21 cellular contexts compared by ENCODE assay signal in genomic region chr3:98644168-98644567, GRCh38. TPM values are rescaled to one million over a fixed set of nuclear protein-coding genes. Genes with fewer than 3 reads are reported as not detected.
A peak's percentile ranks its signal among the peaks of the same experiment; 100 is the strongest.
DNase-seq lines count a peak whose midpoint lies in the region; ATAC-seq, FAIRE-seq and TF ChIP-seq lines count a peak whose summit lies in the region.
"Had no signal": no experiment of that assay in that cellular context is flagged by ENCODE, and none has a peak within 500 bp of the region (broad histone marks: within the 10 kb centered on the region; RNA-seq: fewer than 3 reads in every experiment).

No MANE protein-coding gene starts in this region.

- no peak for DNase-seq in CD4-positive, CD25-positive, alpha-beta regulatory T cell
- DNase-seq in GM12892 (ENCODE audit: insufficient read length) (no peak), HTR-8/SVneo (ENCODE audit: insufficient read length, low spot score) (no peak), colonic mucosa (no peak), type B pancreatic cell (ENCODE audit: extremely low spot score, unreplicated experiment) (no peak), NCI-H69 (lab: John Stamatoyannopoulos, UW) (no peak)
- DNase-seq: 8988T; CD4-positive, alpha-beta T cell; DMS153; DMS79; GF-D8; GM23248; Karpas-422; KBM-7 had no signal

- H3K36me3 ChIP-seq in CD4-positive, CD25-positive, alpha-beta regulatory T cell (ENCODE audit: control insufficient read depth, insufficient read depth, low read length), result no peaks in the 10 kb centered on the region
- no peaks in the 10 kb centered on the region for H3K36me3 ChIP-seq in OCI-LY3 (replicated peaks; ENCODE audit: low read depth, low read length)
- no peaks in the 10 kb centered on the region for H3K36me3 ChIP-seq in colonic mucosa
- H3K36me3 ChIP-seq: BLaER1 treated with 17β-estradiol and CSF1 and Interleukin-3, amounts not matched to agents 10 nM and 100 nM; HAP-1 had no signal

- H3K4me1 Mint-ChIP-seq in CD4-positive, CD25-positive, alpha-beta regulatory T cell, result no peaks in the 10 kb centered on the region
- H3K4me1 Mint-ChIP-seq in type B pancreatic cell (ENCODE audit: unreplicated experiment), result no peaks in the 10 kb centered on the region
- H3K4me1 Mint-ChIP-seq: B cell, IgD-negative memory B cell had no signal

- no peaks in the 10 kb centered on the region for H4K20me1 ChIP-seq in OCI-LY3 (ENCODE audit: insufficient read depth, low read length)
- H4K20me1 ChIP-seq: BLaER1 treated with 17β-estradiol and CSF1 and Interleukin-3, amounts not matched to agents 10 nM and 100 nM had no signal

- H3K4me1 ChIP-seq in CD4-positive, CD25-positive, alpha-beta regulatory T cell (ENCODE audit: control insufficient read depth, insufficient read depth, low read length, poor library complexity, severe bottlenecking), result no peaks in the 10 kb centered on the region
- H3K4me1 ChIP-seq in OCI-LY3 (ENCODE audit: low read length), result peaks cover 34% of the 10 kb centered on the region
- no peaks in the 10 kb centered on the region for H3K4me1 ChIP-seq in colonic mucosa
- H3K4me1 ChIP-seq: HAP-1 had no signal

- peak overlapping the region in 2 of 3 donors; percentile 27 to 86 for H3K27ac Mint-ChIP-seq in CD4-positive, CD25-positive, alpha-beta regulatory T cell
- no peak overlapping the region for H3K27ac Mint-ChIP-seq in type B pancreatic cell
- H3K27ac Mint-ChIP-seq: B cell; CD4-positive, alpha-beta T cell; IgD-negative memory B cell had no signal

- peak overlapping the region; percentile 71; the same call in 1 of the 2 replicates for H3K4me2 ChIP-seq in OCI-LY3 (ENCODE audit: low read length)

- H3K27me3 ChIP-seq in CD4-positive, CD25-positive, alpha-beta regulatory T cell (ENCODE audit: control insufficient read depth, insufficient read depth, low read length), result peaks cover 2% of the 10 kb centered on the region
- H3K27me3 ChIP-seq in OCI-LY3 (ENCODE audit: low read depth, low read length) (no peaks in the 10 kb centered on the region), colonic mucosa (no peaks in the 10 kb centered on the region)
- H3K27me3 ChIP-seq: BLaER1 treated with 17β-estradiol and CSF1 and Interleukin-3, amounts not matched to agents 10 nM and 100 nM had no signal

- intact Hi-C loops in colonic mucosa (cut with DNase I), result no loop called here

- H3K79me2 ChIP-seq in OCI-LY3 (ENCODE audit: low read length), result no peaks in the 10 kb centered on the region

- peak overlapping the region; percentile 95; the same call in 1 of the 2 replicates for H2AFZ ChIP-seq in OCI-LY3 (ENCODE audit: low read depth, low read length)
- H2AFZ ChIP-seq: GM23248 had no signal

- no peak for TF ChIP-seq POLR2A in GM12892 (IDR thresholded peaks at IDR 0.05; ENCODE audit: low read depth, low read length)

- H3K9ac ChIP-seq in OCI-LY3 (ENCODE audit: low read length) (no peak overlapping the region), colonic mucosa (ENCODE audit: low read depth in 2 of 2, low read length in 2 of 2) (no peak overlapping the region)
- H3K9ac ChIP-seq: BLaER1 treated with 17β-estradiol and CSF1 and Interleukin-3, amounts not matched to agents 10 nM and 100 nM; GM23248 had no signal

- no peaks in the 10 kb centered on the region for H3K36me3 Mint-ChIP-seq in CD4-positive, CD25-positive, alpha-beta regulatory T cell
- no peaks in the 10 kb centered on the region for H3K36me3 Mint-ChIP-seq in type B pancreatic cell
- H3K36me3 Mint-ChIP-seq: IgD-negative memory B cell had no signal

- no peak overlapping the region for H3K4me3 Mint-ChIP-seq in CD4-positive, CD25-positive, alpha-beta regulatory T cell
- H3K4me3 Mint-ChIP-seq in type B pancreatic cell, result no peak overlapping the region
- H3K4me3 Mint-ChIP-seq: B cell; CD4-positive, alpha-beta T cell; IgD-negative memory B cell had no signal

- H3K9me3 Mint-ChIP-seq in CD4-positive, CD25-positive, alpha-beta regulatory T cell, result peaks cover 0 to 7% (median 2%) of the 10 kb centered on the region in 7 donors
- H3K9me3 Mint-ChIP-seq in type B pancreatic cell, result peaks cover 1% of the 10 kb centered on the region
- H3K9me3 Mint-ChIP-seq: CD4-positive, alpha-beta T cell had no signal

- TF ChIP-seq CTCF in OCI-LY3 (IDR thresholded peaks at IDR 0.05; ENCODE audit: low read depth, low read length), result no peak
- TF ChIP-seq CTCF in colonic mucosa (IDR thresholded peaks at IDR 0.05), result no peak
- no peak for TF ChIP-seq CTCF in type B pancreatic cell (conservative IDR thresholded peaks at IDR 0.05)

- FAIRE-seq in GM12892 (lab: Jason Lieb, UNC) (peak; percentile 84), HTR-8/SVneo (lab: Jason Lieb, UNC) (peak; percentile 26)
- FAIRE-seq: HepG2 had no signal

- H3K27ac ChIP-seq in CD4-positive, CD25-positive, alpha-beta regulatory T cell (ENCODE audit: insufficient read depth, low read length, poor library complexity, severe bottlenecking), result no peak overlapping the region
- H3K27ac ChIP-seq in OCI-LY3 (ENCODE audit: low read length), result no peak overlapping the region
- no peak overlapping the region for H3K27ac ChIP-seq in colonic mucosa
- H3K27ac ChIP-seq: GM23248 had no signal

- no peak for ATAC-seq in CD4-positive, CD25-positive, alpha-beta regulatory T cell (ENCODE audit: low read depth in 2 of 2)
- no peak for ATAC-seq in HG03280 (IDR thresholded peaks at IDR 0.05; ENCODE audit: unreplicated experiment)
- ATAC-seq: HepG2 had no signal

- peaks cover 5% of the 10 kb centered on the region for H3K27me3 Mint-ChIP-seq in CD4-positive, CD25-positive, alpha-beta regulatory T cell
- H3K27me3 Mint-ChIP-seq in type B pancreatic cell, result no peaks in the 10 kb centered on the region

- H3K9me3 ChIP-seq in CD4-positive, CD25-positive, alpha-beta regulatory T cell (ENCODE audit: control insufficient read depth in 2 of 2, low read length in 2 of 2), result no peaks in the 10 kb centered on the region
- H3K9me3 ChIP-seq in OCI-LY3 (ENCODE audit: insufficient read depth, low read length) (no peaks in the 10 kb centered on the region), colonic mucosa (no peaks in the 10 kb centered on the region)
- H3K9me3 ChIP-seq: HAP-1 had no signal

- H3K4me3 ChIP-seq in CD4-positive, CD25-positive, alpha-beta regulatory T cell (ENCODE audit: low read depth, low read length), result no peak overlapping the region
- H3K4me3 ChIP-seq in OCI-LY3 (ENCODE audit: low read length) (no peak overlapping the region), colonic mucosa (no peak overlapping the region)
- H3K4me3 ChIP-seq: BLaER1 treated with 17β-estradiol and CSF1 and Interleukin-3, amounts not matched to agents 10 nM and 100 nM; GM23248; HAP-1 had no signal

RNA-seq across cellular contexts. Expression of gene CPOX, which starts 50.8 kb away (rescaled TPM):
- 22.8 TPM for total RNA-seq in CD4-positive, CD25-positive, alpha-beta regulatory T cell
- 1 to 10 TPM; 7.1 to 9.5 (median 7.2) TPM for polyA plus RNA-seq in CD4-positive, CD25-positive, alpha-beta regulatory T cell
- 91.8 TPM for polyA plus RNA-seq in GM12892 (2012; ENCODE audit: missing spikeins)
- total RNA-seq in colonic mucosa (10 to 100 TPM; 23.3 to 31.7 TPM), type B pancreatic cell (ENCODE audit: low replicate concordance) (21.9 and 24.6 TPM in 2 replicates)
